Comparison of ENCODE assay signal across 9 cellular contexts in genomic region chr1:230167419-230167852, GRCh38.
DNase-seq lines count a peak whose midpoint lies in the region; ATAC-seq and TF ChIP-seq lines count a peak whose summit lies in the region.
"Had no signal": no experiment of that assay in that cellular context is flagged by ENCODE, and none has a peak within 500 bp of the region (broad histone marks: within the 10 kb centered on the region; RNA-seq: fewer than 3 reads in every experiment).

No MANE protein-coding gene starts in this region.

- TF ChIP-seq CTCF in AG10803 (conservative IDR thresholded peaks at IDR 0.05; ENCODE audit: low read length): peak; percentile 59
- peak; percentile 76 for TF ChIP-seq CTCF in GM13976 (IDR thresholded peaks at IDR 0.05; ENCODE audit: borderline replicate concordance, control extremely low read depth, extremely low read depth, insufficient read depth, missing control alignments)
- TF ChIP-seq CTCF in epithelial cell of proximal tubule (conservative IDR thresholded peaks at IDR 0.05; ENCODE audit: low read depth, low read length): peak; percentile 82
- peak; percentile 90 for TF ChIP-seq CTCF in neutrophil (IDR thresholded peaks at IDR 0.05)

- H3K4me3 ChIP-seq in AG10803 (ENCODE audit: low read length) (no peak overlapping the region), epithelial cell of proximal tubule (ENCODE audit: low read depth, low read length) (no peak overlapping the region), neutrophil (ENCODE audit: low read depth in 1 of 2, low read length in 1 of 2) (no peak overlapping the region)

- peak overlapping the region; percentile 1 for H3K27ac Mint-ChIP-seq in activated CD4-positive, alpha-beta T cell treated with anti-CD3 and anti-CD28 coated beads, Interleukin-2, amount 10 ng/mL, durations not matched to agents 24 days and 14 days

- H3K27me3 Mint-ChIP-seq in activated CD4-positive, alpha-beta T cell treated with anti-CD3 and anti-CD28 coated beads, Interleukin-2, amount 10 ng/mL, durations not matched to agents 24 days and 14 days: no peaks in the 10 kb centered on the region

- intact Hi-C loops in activated CD4-positive, alpha-beta T cell treated with anti-CD3 and anti-CD28 coated beads, Interleukin-2, amount 10 ng/mL, durations not matched to agents 24 days and 14 days (cut with micrococcal nuclease): loop anchor here (1.0 to 5.0 kb wide), 6 partner anchors 41 to 506 kb away; partner anchors contain the start of gene GALNT2

- no peaks in the 10 kb centered on the region for H3K27me3 ChIP-seq in neutrophil

- in situ Hi-C loops in GM13976 (cut with MboI; ENCODE audit: low sequenced_read_pairs, unreplicated experiment): no loop called here

- no peak for ATAC-seq in GM21447 (IDR thresholded peaks at IDR 0.05; ENCODE audit: unreplicated experiment)

- H3K9me3 Mint-ChIP-seq in activated CD4-positive, alpha-beta T cell treated with anti-CD3 and anti-CD28 coated beads, Interleukin-2, amount 10 ng/mL, durations not matched to agents 24 days and 14 days: no peaks in the 10 kb centered on the region

- H3K36me3 Mint-ChIP-seq in activated CD4-positive, alpha-beta T cell treated with anti-CD3 and anti-CD28 coated beads, Interleukin-2, amount 10 ng/mL, durations not matched to agents 24 days and 14 days (ENCODE audit: low read depth): peaks cover 2% of the 10 kb centered on the region

- DNase-seq in AG10803 (ENCODE audit: low read depth) (peak; percentile 41), GM13976 (ENCODE audit: low spot score) (peak; percentile 71), NCI-H146 treated with DMSO at 0.1 percent for 48 hours (lab: John Stamatoyannopoulos, UW; ENCODE audit: unreplicated experiment) (peak; percentile 29), epithelial cell of proximal tubule (ENCODE audit: low read depth) (no peak), foreskin melanocyte (no peak)
- DNase-seq in activated CD4-positive, alpha-beta T cell treated with anti-CD3 and anti-CD28 coated beads, Interleukin-2, amount 10 ng/mL, durations not matched to agents 24 days and 14 days: peak; percentile 78
- DNase-seq: right cardiac atrium had no signal

- no peaks in the 10 kb centered on the region for H3K36me3 ChIP-seq in neutrophil

- H3K27ac ChIP-seq in neutrophil: no peak overlapping the region

- peaks cover 36% of the 10 kb centered on the region for H3K4me1 Mint-ChIP-seq in activated CD4-positive, alpha-beta T cell treated with anti-CD3 and anti-CD28 coated beads, Interleukin-2, amount 10 ng/mL, durations not matched to agents 24 days and 14 days

- H3K4me3 Mint-ChIP-seq in activated CD4-positive, alpha-beta T cell treated with anti-CD3 and anti-CD28 coated beads, Interleukin-2, amount 10 ng/mL, durations not matched to agents 24 days and 14 days: no peak overlapping the region

- H3K4me1 ChIP-seq in neutrophil (ENCODE audit: control insufficient read depth in 1 of 2, insufficient read depth in 1 of 2, low read depth in 1 of 2, low read length in 1 of 2): no peaks in the 10 kb centered on the region

- H3K9me3 ChIP-seq in neutrophil: no peaks in the 10 kb centered on the region

Comparison
In these comparisons a context has a peak if more than half of its experiments do, and no peak if none do; other contexts are left out.
1. DNase-seq: peak in AG10803 (single experiment), GM13976 (single experiment), NCI-H146 treated with DMSO at 0.1 percent for 48 hours (single experiment) and activated CD4-positive, alpha-beta T cell treated with anti-CD3 and anti-CD28 coated beads, Interleukin-2, amount 10 ng/mL, durations not matched to agents 24 days and 14 days (single experiment); none in epithelial cell of proximal tubule (single experiment) and foreskin melanocyte (single experiment).
2. Peak in every context shown above with its lines, with median percentiles within 50 percentile points of each other: CTCF ChIP-seq.